Comparison of ENCODE assay signal across 1 cellular context in genomic region chr2:26477911-26478253, GRCh38.
TF ChIP-seq lines count a peak whose summit lies in the region.

Gene OTOF (minus strand): TSS chr2:26478124.

TF ChIP-seq in H1, 55 proteins besides CTCF, POLR2A, EP300 and RAD21 (continued from another document):
- TF ChIP-seq, protein P1, sequence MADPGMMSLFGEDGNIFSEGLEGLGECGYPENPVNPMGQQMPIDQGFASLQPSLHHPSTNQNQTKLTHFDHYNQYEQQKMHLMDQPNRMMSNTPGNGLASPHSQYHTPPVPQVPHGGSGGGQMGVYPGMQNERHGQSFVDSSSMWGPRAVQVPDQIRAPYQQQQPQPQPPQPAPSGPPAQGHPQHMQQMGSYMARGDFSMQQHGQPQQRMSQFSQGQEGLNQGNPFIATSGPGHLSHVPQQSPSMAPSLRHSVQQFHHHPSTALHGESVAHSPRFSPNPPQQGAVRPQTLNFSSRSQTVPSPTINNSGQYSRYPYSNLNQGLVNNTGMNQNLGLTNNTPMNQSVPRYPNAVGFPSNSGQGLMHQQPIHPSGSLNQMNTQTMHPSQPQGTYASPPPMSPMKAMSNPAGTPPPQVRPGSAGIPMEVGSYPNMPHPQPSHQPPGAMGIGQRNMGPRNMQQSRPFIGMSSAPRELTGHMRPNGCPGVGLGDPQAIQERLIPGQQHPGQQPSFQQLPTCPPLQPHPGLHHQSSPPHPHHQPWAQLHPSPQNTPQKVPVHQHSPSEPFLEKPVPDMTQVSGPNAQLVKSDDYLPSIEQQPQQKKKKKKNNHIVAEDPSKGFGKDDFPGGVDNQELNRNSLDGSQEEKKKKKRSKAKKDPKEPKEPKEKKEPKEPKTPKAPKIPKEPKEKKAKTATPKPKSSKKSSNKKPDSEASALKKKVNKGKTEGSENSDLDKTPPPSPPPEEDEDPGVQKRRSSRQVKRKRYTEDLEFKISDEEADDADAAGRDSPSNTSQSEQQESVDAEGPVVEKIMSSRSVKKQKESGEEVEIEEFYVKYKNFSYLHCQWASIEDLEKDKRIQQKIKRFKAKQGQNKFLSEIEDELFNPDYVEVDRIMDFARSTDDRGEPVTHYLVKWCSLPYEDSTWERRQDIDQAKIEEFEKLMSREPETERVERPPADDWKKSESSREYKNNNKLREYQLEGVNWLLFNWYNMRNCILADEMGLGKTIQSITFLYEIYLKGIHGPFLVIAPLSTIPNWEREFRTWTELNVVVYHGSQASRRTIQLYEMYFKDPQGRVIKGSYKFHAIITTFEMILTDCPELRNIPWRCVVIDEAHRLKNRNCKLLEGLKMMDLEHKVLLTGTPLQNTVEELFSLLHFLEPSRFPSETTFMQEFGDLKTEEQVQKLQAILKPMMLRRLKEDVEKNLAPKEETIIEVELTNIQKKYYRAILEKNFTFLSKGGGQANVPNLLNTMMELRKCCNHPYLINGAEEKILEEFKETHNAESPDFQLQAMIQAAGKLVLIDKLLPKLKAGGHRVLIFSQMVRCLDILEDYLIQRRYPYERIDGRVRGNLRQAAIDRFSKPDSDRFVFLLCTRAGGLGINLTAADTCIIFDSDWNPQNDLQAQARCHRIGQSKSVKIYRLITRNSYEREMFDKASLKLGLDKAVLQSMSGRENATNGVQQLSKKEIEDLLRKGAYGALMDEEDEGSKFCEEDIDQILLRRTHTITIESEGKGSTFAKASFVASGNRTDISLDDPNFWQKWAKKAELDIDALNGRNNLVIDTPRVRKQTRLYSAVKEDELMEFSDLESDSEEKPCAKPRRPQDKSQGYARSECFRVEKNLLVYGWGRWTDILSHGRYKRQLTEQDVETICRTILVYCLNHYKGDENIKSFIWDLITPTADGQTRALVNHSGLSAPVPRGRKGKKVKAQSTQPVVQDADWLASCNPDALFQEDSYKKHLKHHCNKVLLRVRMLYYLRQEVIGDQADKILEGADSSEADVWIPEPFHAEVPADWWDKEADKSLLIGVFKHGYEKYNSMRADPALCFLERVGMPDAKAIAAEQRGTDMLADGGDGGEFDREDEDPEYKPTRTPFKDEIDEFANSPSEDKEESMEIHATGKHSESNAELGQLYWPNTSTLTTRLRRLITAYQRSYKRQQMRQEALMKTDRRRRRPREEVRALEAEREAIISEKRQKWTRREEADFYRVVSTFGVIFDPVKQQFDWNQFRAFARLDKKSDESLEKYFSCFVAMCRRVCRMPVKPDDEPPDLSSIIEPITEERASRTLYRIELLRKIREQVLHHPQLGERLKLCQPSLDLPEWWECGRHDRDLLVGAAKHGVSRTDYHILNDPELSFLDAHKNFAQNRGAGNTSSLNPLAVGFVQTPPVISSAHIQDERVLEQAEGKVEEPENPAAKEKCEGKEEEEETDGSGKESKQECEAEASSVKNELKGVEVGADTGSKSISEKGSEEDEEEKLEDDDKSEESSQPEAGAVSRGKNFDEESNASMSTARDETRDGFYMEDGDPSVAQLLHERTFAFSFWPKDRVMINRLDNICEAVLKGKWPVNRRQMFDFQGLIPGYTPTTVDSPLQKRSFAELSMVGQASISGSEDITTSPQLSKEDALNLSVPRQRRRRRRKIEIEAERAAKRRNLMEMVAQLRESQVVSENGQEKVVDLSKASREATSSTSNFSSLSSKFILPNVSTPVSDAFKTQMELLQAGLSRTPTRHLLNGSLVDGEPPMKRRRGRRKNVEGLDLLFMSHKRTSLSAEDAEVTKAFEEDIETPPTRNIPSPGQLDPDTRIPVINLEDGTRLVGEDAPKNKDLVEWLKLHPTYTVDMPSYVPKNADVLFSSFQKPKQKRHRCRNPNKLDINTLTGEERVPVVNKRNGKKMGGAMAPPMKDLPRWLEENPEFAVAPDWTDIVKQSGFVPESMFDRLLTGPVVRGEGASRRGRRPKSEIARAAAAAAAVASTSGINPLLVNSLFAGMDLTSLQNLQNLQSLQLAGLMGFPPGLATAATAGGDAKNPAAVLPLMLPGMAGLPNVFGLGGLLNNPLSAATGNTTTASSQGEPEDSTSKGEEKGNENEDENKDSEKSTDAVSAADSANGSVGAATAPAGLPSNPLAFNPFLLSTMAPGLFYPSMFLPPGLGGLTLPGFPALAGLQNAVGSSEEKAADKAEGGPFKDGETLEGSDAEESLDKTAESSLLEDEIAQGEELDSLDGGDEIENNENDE (IDR thresholded peaks at IDR 0.05; ENCODE audit: insufficient replicate concordance, low read length), result no peak
- TF ChIP-seq SIX5 (IDR thresholded peaks at IDR 0.05; ENCODE audit: low read depth, low read length), result no peak
- no peak for TF ChIP-seq SP4 (IDR thresholded peaks at IDR 0.05; ENCODE audit: low read length)
- no peak for TF ChIP-seq NANOG (IDR thresholded peaks at IDR 0.05; ENCODE audit: insufficient read depth, low read depth, low read length, poor library complexity, severe bottlenecking)
